Comparison of ENCODE assay signal across 21 cellular contexts in the genomic region with DNA sequence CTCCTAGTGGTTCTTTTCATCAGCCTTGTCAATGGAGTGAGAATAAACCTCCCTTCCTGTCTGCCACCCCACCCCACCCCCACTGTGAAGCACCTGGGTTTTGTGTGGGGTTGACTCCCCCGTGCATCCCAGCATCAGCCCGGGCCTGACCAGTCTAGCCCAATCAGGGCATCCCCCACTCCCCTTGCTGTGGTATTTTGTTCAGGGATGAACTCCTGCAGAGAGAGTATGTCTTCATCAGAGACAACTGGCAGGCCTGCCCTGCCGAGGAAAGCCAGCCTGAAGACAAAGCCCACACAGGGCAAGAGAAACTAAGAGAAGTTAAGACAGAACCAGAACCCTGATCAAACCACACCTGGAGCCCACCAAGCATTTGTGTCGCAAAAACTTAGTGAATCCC.
"Had no signal": no experiment of that assay in that cellular context is flagged by ENCODE, and none has a peak within 500 bp of the region (broad histone marks: within the 10 kb centered on the region; RNA-seq: fewer than 3 reads in every experiment).

No MANE protein-coding gene starts in this region.

- H3K4me2 ChIP-seq: neural progenitor cell had no signal

- H3K9ac ChIP-seq: neural progenitor cell, parathyroid adenoma had no signal

- H3K36me3 ChIP-seq: heart left ventricle, neural progenitor cell, right lobe of liver, tibial artery, upper lobe of left lung, uterus had no signal

- H3K4me3 Mint-ChIP-seq: mesothelial cell of epicardium; natural killer cell; neural progenitor cell; stimulated activated effector memory CD8-positive, alpha-beta T cell treated with anti-CD3 and anti-CD28 coated beads, Interleukin-12 subunit alpha, Interleukin-12 subunit beta, amount 100 ng/mL, for 72 hours; stimulated activated naive CD8-positive, alpha-beta T cell treated with anti-CD3 and anti-CD28 coated beads, Interleukin-15, Interleukin-2, amounts not matched to agents 100 ng/mL and 50 ng/mL, for 24 hours had no signal

- H3K4me1 Mint-ChIP-seq: mesothelial cell of epicardium; natural killer cell; stimulated activated effector memory CD8-positive, alpha-beta T cell treated with anti-CD3 and anti-CD28 coated beads, Interleukin-12 subunit alpha, Interleukin-12 subunit beta, amount 100 ng/mL, for 72 hours had no signal

- H3K27me3 ChIP-seq: heart left ventricle, neural progenitor cell, right lobe of liver, tibial artery, upper lobe of left lung, uterus had no signal

- H3K9me3 ChIP-seq: psoas muscle, right lobe of liver, tibial artery, upper lobe of left lung, uterus had no signal

- H3K27ac Mint-ChIP-seq: mesothelial cell of epicardium; natural killer cell; neural progenitor cell; stimulated activated effector memory CD8-positive, alpha-beta T cell treated with anti-CD3 and anti-CD28 coated beads, Interleukin-12 subunit alpha, Interleukin-12 subunit beta, amount 100 ng/mL, for 72 hours; stimulated activated naive CD8-positive, alpha-beta T cell treated with anti-CD3 and anti-CD28 coated beads, Interleukin-15, Interleukin-2, amounts not matched to agents 100 ng/mL and 50 ng/mL, for 24 hours had no signal

- H3K9me3 Mint-ChIP-seq: natural killer cell; stimulated activated effector memory CD8-positive, alpha-beta T cell treated with anti-CD3 and anti-CD28 coated beads, Interleukin-12 subunit alpha, Interleukin-12 subunit beta, amount 100 ng/mL, for 72 hours; stimulated activated naive CD8-positive, alpha-beta T cell treated with anti-CD3 and anti-CD28 coated beads, Interleukin-15, Interleukin-2, amounts not matched to agents 100 ng/mL and 50 ng/mL, for 24 hours had no signal

- H2AFZ ChIP-seq: neural progenitor cell, parathyroid adenoma had no signal

- H3K4me1 ChIP-seq: heart left ventricle, neural progenitor cell, parathyroid adenoma, psoas muscle, right lobe of liver, tibial artery, uterus had no signal

- H3K4me3 ChIP-seq: heart left ventricle, neural progenitor cell, psoas muscle, right lobe of liver, tibial artery, upper lobe of left lung, uterus had no signal

- H3K27me3 Mint-ChIP-seq: stimulated activated naive CD8-positive, alpha-beta T cell treated with anti-CD3 and anti-CD28 coated beads, Interleukin-15, Interleukin-2, amounts not matched to agents 100 ng/mL and 50 ng/mL, for 24 hours had no signal

- ATAC-seq: heart left ventricle; left lobe of liver; natural killer cell; psoas muscle; right lobe of liver; stimulated activated effector memory CD8-positive, alpha-beta T cell treated with anti-CD3 and anti-CD28 coated beads, Interleukin-12 subunit alpha, Interleukin-12 subunit beta, amount 100 ng/mL, for 72 hours had no signal

- DNase-seq: dermis blood vessel endothelial cell; erythroblast; foreskin melanocyte; heart left ventricle; hippocampal formation; natural killer cell; nucleus accumbens; psoas muscle; retina; right lobe of liver; stimulated activated CD4-positive, alpha-beta T cell treated with anti-CD3 and anti-CD28 coated beads, Interleukin-4, amount 100 ng/mL, for 1 hour; stimulated activated CD8-positive, alpha-beta memory T cell treated with anti-CD3 and anti-CD28 coated beads, Interleukin-4, amount 100 ng/mL, for 48 hours; tibial artery; upper lobe of left lung; uterus had no signal

- H3K36me3 Mint-ChIP-seq: mesothelial cell of epicardium; natural killer cell; neural progenitor cell; stimulated activated effector memory CD8-positive, alpha-beta T cell treated with anti-CD3 and anti-CD28 coated beads, Interleukin-12 subunit alpha, Interleukin-12 subunit beta, amount 100 ng/mL, for 72 hours had no signal

- H3K27ac ChIP-seq: heart left ventricle, neural progenitor cell, parathyroid adenoma, psoas muscle, right lobe of liver, tibial artery, upper lobe of left lung, uterus had no signal

- H3K79me2 ChIP-seq: parathyroid adenoma had no signal
